In genomic region chr10:104640339-104641149, GRCh38 we compare ENCODE assay signal across 14 cellular contexts. TPM values are rescaled to one million over a fixed set of nuclear protein-coding genes. Genes with fewer than 3 reads are reported as not detected.
A peak's percentile ranks its signal among the peaks of the same experiment; 100 is the strongest.
DNase-seq lines count a peak whose midpoint lies in the region; ATAC-seq and TF ChIP-seq lines count a peak whose summit lies in the region.
"Had no signal": no experiment of that assay in that cellular context is flagged by ENCODE, and none has a peak within 500 bp of the region (broad histone marks: within the 10 kb centered on the region; RNA-seq: fewer than 3 reads in every experiment).

No MANE protein-coding gene starts in this region.

- H3K27ac Mint-ChIP-seq in glutamatergic neuron (ENCODE audit: unreplicated experiment), result no peak overlapping the region
- H3K27ac Mint-ChIP-seq: activated CD4-positive, alpha-beta T cell treated with anti-CD3 and anti-CD28 coated beads, Interleukin-2, amount 10 ng/mL, durations not matched to agents 24 days and 14 days had no signal

- no peak overlapping the region for H3K27ac ChIP-seq in psoas muscle
- H3K27ac ChIP-seq: 22Rv1 had no signal

- peaks cover 6% of the 10 kb centered on the region for H3K4me1 Mint-ChIP-seq in glutamatergic neuron (ENCODE audit: low read depth, unreplicated experiment)

- DNase-seq in DMS 273 (lab: John Stamatoyannopoulos, UW; ENCODE audit: unreplicated experiment), result peak; percentile 33
- no peak for DNase-seq in DMS 273 treated with DMSO at 0.1 percent for 48 hours (lab: John Stamatoyannopoulos, UW)
- DNase-seq in NCI-H345 (lab: John Stamatoyannopoulos, UW), result peak; percentile 34
- DNase-seq in glutamatergic neuron, result peak; percentile 48
- no peak for DNase-seq in psoas muscle
- DNase-seq in SHP77 (lab: John Stamatoyannopoulos, UW), result no peak
- no peak for DNase-seq in DMS153 (lab: John Stamatoyannopoulos, UW)
- DNase-seq: activated CD4-positive, alpha-beta T cell treated with anti-CD3 and anti-CD28 coated beads, Interleukin-2, amount 10 ng/mL, durations not matched to agents 24 days and 14 days; activated naive CD4-positive, alpha-beta T cell; cortex of kidney; NK-92 treated with Interleukin-12 subunit alpha and Interleukin-12 subunit beta, amount 100 ng/mL, for 24 hours had no signal

- H3K36me3 Mint-ChIP-seq in glutamatergic neuron (ENCODE audit: unreplicated experiment), result peaks cover 17% of the 10 kb centered on the region

- no peaks in the 10 kb centered on the region for H3K4me1 ChIP-seq in psoas muscle

- H3K9me3 ChIP-seq in psoas muscle, result no peaks in the 10 kb centered on the region

- peaks cover 11 to 79% (median 24%) of the 10 kb centered on the region in 3 donors for H3K27me3 ChIP-seq in psoas muscle (ENCODE audit: insufficient read depth in 3 of 3, low read length in 2 of 3)

- H3K36me3 ChIP-seq in psoas muscle (ENCODE audit: insufficient read depth in 1 of 2, low read depth in 1 of 2), result no peaks in the 10 kb centered on the region

- ATAC-seq in psoas muscle, result no peak
- ATAC-seq in HG03045 (IDR thresholded peaks at IDR 0.05; ENCODE audit: unreplicated experiment), result no peak

- peaks cover 28% of the 10 kb centered on the region for H3K27me3 Mint-ChIP-seq in glutamatergic neuron (ENCODE audit: unreplicated experiment)

- H3K9me3 Mint-ChIP-seq in glutamatergic neuron (ENCODE audit: unreplicated experiment), result peaks cover 6% of the 10 kb centered on the region
- H3K9me3 Mint-ChIP-seq: activated CD4-positive, alpha-beta T cell treated with anti-CD3 and anti-CD28 coated beads, Interleukin-2, amount 10 ng/mL, durations not matched to agents 24 days and 14 days had no signal

- intact Hi-C loops in psoas muscle (cut with DNase I), result no loop called here

- WGBS in psoas muscle, 3 donors, result 1 to 2% (median 1%) methylated on average over 58 to 77 of the region's 77 CpGs

- peak overlapping the region; percentile 25 for H3K4me3 ChIP-seq in psoas muscle

- no peak for TF ChIP-seq CTCF in glutamatergic neuron (IDR thresholded peaks at IDR 0.05; ENCODE audit: partially characterized antibody, unreplicated experiment)
- no peak for TF ChIP-seq CTCF in psoas muscle (IDR thresholded peaks at IDR 0.05)

- peak overlapping the region; percentile 90 for H3K4me3 Mint-ChIP-seq in glutamatergic neuron (ENCODE audit: unreplicated experiment)
- H3K4me3 Mint-ChIP-seq: activated CD4-positive, alpha-beta T cell treated with anti-CD3 and anti-CD28 coated beads, Interleukin-2, amount 10 ng/mL, durations not matched to agents 24 days and 14 days had no signal

RNA-seq across cellular contexts. Expression of gene SORCS3, which starts 0.5 kb away (rescaled TPM):
- total RNA-seq in glutamatergic neuron (ENCODE audit: unreplicated experiment) (2.0 TPM), psoas muscle (not detected)
- polyA plus RNA-seq in psoas muscle, result under 1 TPM in 1 of 3 donors, not detected in 2; 0.01 TPM
- total RNA-seq: activated CD4-positive, alpha-beta T cell treated with anti-CD3 and anti-CD28 coated beads, Interleukin-2, amount 10 ng/mL, durations not matched to agents 24 days and 14 days; myocyte had no signal

Comparison
In these comparisons a context has a peak if more than half of its experiments do, and no peak if none do; other contexts are left out.
1. DNase-seq: peak in DMS 273 (single experiment), NCI-H345 (single experiment) and glutamatergic neuron (single experiment); none in DMS 273 treated with DMSO at 0.1 percent for 48 hours (single experiment), psoas muscle (0 of 2), SHP77 (0 of 2) and DMS153 (single experiment).